ENCODE assay signal across 18 cellular contexts in genomic region chr3:27729325-27729724, GRCh38. TPM values are rescaled to one million over a fixed set of nuclear protein-coding genes. Genes with fewer than 3 reads are reported as not detected.
DNase-seq lines count a peak whose midpoint lies in the region; ATAC-seq and TF ChIP-seq lines count a peak whose summit lies in the region.
"Had no signal": no experiment of that assay in that cellular context is flagged by ENCODE, and none has a peak within 500 bp of the region (broad histone marks: within the 10 kb centered on the region; RNA-seq: fewer than 3 reads in every experiment).

No MANE protein-coding gene starts in this region.

- H3K4me3 ChIP-seq in left ventricle myocardium inferior (peak overlapping the region; percentile 54), right cardiac atrium (ENCODE audit: low read length) (no peak overlapping the region), iPS-20b (ENCODE audit: low read length) (peak overlapping the region; percentile 56; the same call in 1 of the 2 replicates)

- H3K9me3 Mint-ChIP-seq in activated T-helper 2 cell treated with anti-CD3 and anti-CD28 coated beads, Interferon-gamma antibody, Interleukin-2, Interleukin-4, amounts not matched to agents 10 μg/mL and 5 μg/mL and 100 μg/mL, durations not matched to agents 14 hours and 24 hours and 36 hours, result no peaks in the 10 kb centered on the region
- H3K9me3 Mint-ChIP-seq in type B pancreatic cell, result no peaks in the 10 kb centered on the region

- WGBS in right cardiac atrium, result 9% methylated on average over 12 of the region's 12 CpGs

- H3K36me3 Mint-ChIP-seq in activated T-helper 2 cell treated with anti-CD3 and anti-CD28 coated beads, Interferon-gamma antibody, Interleukin-2, Interleukin-4, amounts not matched to agents 10 μg/mL and 5 μg/mL and 100 μg/mL, durations not matched to agents 14 hours and 24 hours and 36 hours (ENCODE audit: low read depth), result peaks cover 7% of the 10 kb centered on the region
- H3K36me3 Mint-ChIP-seq in type B pancreatic cell, result no peaks in the 10 kb centered on the region

- H3K36me3 ChIP-seq in left ventricle myocardium inferior (no peaks in the 10 kb centered on the region), iPS-20b (ENCODE audit: insufficient read depth, low read depth, low read length) (no peaks in the 10 kb centered on the region)
- H3K36me3 ChIP-seq: neutrophil, stomach, vagina had no signal

- H3K9me3 ChIP-seq in left ventricle myocardium inferior (replicated peaks) (no peaks in the 10 kb centered on the region), right cardiac atrium (ENCODE audit: control insufficient read depth, low read length) (no peaks in the 10 kb centered on the region), iPS-20b (ENCODE audit: insufficient read depth, low read depth, low read length) (no peaks in the 10 kb centered on the region; the same call in 1 of the 2 replicates)
- H3K9me3 ChIP-seq: neutrophil, stomach, vagina had no signal

- H3K27ac Mint-ChIP-seq in activated T-helper 2 cell treated with anti-CD3 and anti-CD28 coated beads, Interferon-gamma antibody, Interleukin-2, Interleukin-4, amounts not matched to agents 10 μg/mL and 5 μg/mL and 100 μg/mL, durations not matched to agents 14 hours and 24 hours and 36 hours, result no peak overlapping the region
- H3K27ac Mint-ChIP-seq in type B pancreatic cell, result no peak overlapping the region

- H3K4me3 Mint-ChIP-seq in activated T-helper 2 cell treated with anti-CD3 and anti-CD28 coated beads, Interferon-gamma antibody, Interleukin-2, Interleukin-4, amounts not matched to agents 10 μg/mL and 5 μg/mL and 100 μg/mL, durations not matched to agents 14 hours and 24 hours and 36 hours (ENCODE audit: low read depth), result peak overlapping the region; percentile 36
- peak overlapping the region; percentile 30 for H3K4me3 Mint-ChIP-seq in type B pancreatic cell

- TF ChIP-seq CTCF in left ventricle myocardium inferior (IDR thresholded peaks at IDR 0.05; ENCODE audit: borderline replicate concordance) (no peak), type B pancreatic cell (conservative IDR thresholded peaks at IDR 0.05) (no peak)

- H3K27ac ChIP-seq in left ventricle myocardium inferior (replicated peaks) (no peak overlapping the region), right cardiac atrium (ENCODE audit: low read length) (no peak overlapping the region), iPS-20b (ENCODE audit: low read length) (no peak overlapping the region)
- H3K27ac ChIP-seq: neutrophil, stomach, vagina had no signal

- DNase-seq in left ventricle myocardium inferior, result no peak
- DNase-seq in right cardiac atrium, result no peak
- no peak for DNase-seq in activated T-helper 2 cell treated with anti-CD3 and anti-CD28 coated beads, Interferon-gamma antibody, Interleukin-2, Interleukin-4, amounts not matched to agents 10 μg/mL and 5 μg/mL and 100 μg/mL, durations not matched to agents 14 hours and 24 hours and 36 hours (ENCODE audit: low spot score)
- no peak for DNase-seq in type B pancreatic cell (ENCODE audit: extremely low spot score, unreplicated experiment)
- DNase-seq in HPDE6-E6E7 (ENCODE audit: extremely low spot score), result no peak
- no peak for DNase-seq in middle frontal gyrus (ENCODE audit: extremely low spot score, low spot score)
- DNase-seq: effector memory CD4-positive, alpha-beta T cell; GOT3; NCI-H1048; RPMI8226; small intestine; stomach had no signal

- peaks cover 37% of the 10 kb centered on the region for H3K4me1 Mint-ChIP-seq in activated T-helper 2 cell treated with anti-CD3 and anti-CD28 coated beads, Interferon-gamma antibody, Interleukin-2, Interleukin-4, amounts not matched to agents 10 μg/mL and 5 μg/mL and 100 μg/mL, durations not matched to agents 14 hours and 24 hours and 36 hours (ENCODE audit: low read depth)
- peaks cover 4% of the 10 kb centered on the region for H3K4me1 Mint-ChIP-seq in type B pancreatic cell (ENCODE audit: unreplicated experiment)

- H3K27me3 ChIP-seq in left ventricle myocardium inferior (ENCODE audit: low read depth) (peaks cover 89% of the 10 kb centered on the region), right cardiac atrium (ENCODE audit: control insufficient read depth, insufficient read depth) (no peaks in the 10 kb centered on the region), iPS-20b (ENCODE audit: insufficient read depth, low read length) (peaks cover 100% of the 10 kb centered on the region)

- ATAC-seq in right cardiac atrium, result no peak
- ATAC-seq in SK-N-SH treated with all-trans-retinoic acid at 6 μM for 48 hours, result no peak; the same call in 2 of the 3 replicates

- H3K9ac ChIP-seq in iPS-20b (ENCODE audit: low read depth, low read length), result no peak overlapping the region

- peaks cover 32% of the 10 kb centered on the region for H3K4me1 ChIP-seq in left ventricle myocardium inferior
- H3K4me1 ChIP-seq in right cardiac atrium (ENCODE audit: control insufficient read depth, insufficient read depth, low read length), result no peaks in the 10 kb centered on the region
- H3K4me1 ChIP-seq in iPS-20b (ENCODE audit: insufficient read depth, low read length), result peaks cover 32% of the 10 kb centered on the region

- intact Hi-C loops in left ventricle myocardium inferior (cut with micrococcal nuclease), result no loop called here
- intact Hi-C loops in right cardiac atrium (cut with DNase I), result no loop called here
- intact Hi-C loops in activated T-helper 2 cell treated with anti-CD3 and anti-CD28 coated beads, Interferon-gamma antibody, Interleukin-2, Interleukin-4, amounts not matched to agents 10 μg/mL and 5 μg/mL and 100 μg/mL, durations not matched to agents 14 hours and 24 hours and 36 hours (cut with micrococcal nuclease), result loop anchor here (1.0 to 10.0 kb wide), 2 partner anchors 15 to 235 kb away; no protein-coding TSS in a partner anchor

- peaks cover 82% of the 10 kb centered on the region for H3K27me3 Mint-ChIP-seq in activated T-helper 2 cell treated with anti-CD3 and anti-CD28 coated beads, Interferon-gamma antibody, Interleukin-2, Interleukin-4, amounts not matched to agents 10 μg/mL and 5 μg/mL and 100 μg/mL, durations not matched to agents 14 hours and 24 hours and 36 hours (ENCODE audit: low read depth)
- peaks cover 98% of the 10 kb centered on the region for H3K27me3 Mint-ChIP-seq in type B pancreatic cell

TF ChIP-seq in SK-N-SH treated with all-trans-retinoic acid at 6 μM for 48 hours, 23 proteins besides CTCF, POLR2A, EP300 and RAD21:
- TF ChIP-seq OSR1 (CRISPR knock-in tag; IDR thresholded peaks at IDR 0.05) (no peak), PATZ1 (CRISPR knock-in tag; IDR thresholded peaks at IDR 0.05; ENCODE audit: borderline replicate concordance) (no peak), BACH2 (CRISPR knock-in tag; IDR thresholded peaks at IDR 0.05; ENCODE audit: borderline replicate concordance) (no peak), ARNTL (CRISPR knock-in tag; IDR thresholded peaks at IDR 0.05; ENCODE audit: borderline replicate concordance, low read depth) (no peak), TOX (CRISPR knock-in tag; IDR thresholded peaks at IDR 0.05; ENCODE audit: borderline replicate concordance) (no peak), CSRNP3 (CRISPR knock-in tag; IDR thresholded peaks at IDR 0.05) (no peak)

RNA-seq across cellular contexts. Expression of gene EOMES, which starts 7.2 kb away (rescaled TPM):
- 0.14 TPM for total RNA-seq in left ventricle myocardium inferior
- under 1 TPM in 3 of 4 donors, not detected in 1; 0.17 to 0.29 (median 0.17) TPM for total RNA-seq in right cardiac atrium
- polyA plus RNA-seq in right cardiac atrium, result 0.09 TPM
- total RNA-seq in activated T-helper 2 cell treated with anti-CD3 and anti-CD28 coated beads, Interferon-gamma antibody, Interleukin-2, Interleukin-4, amounts not matched to agents 10 μg/mL and 5 μg/mL and 100 μg/mL, durations not matched to agents 14 hours and 24 hours and 36 hours, result 5.2 and 5.6 TPM in 2 replicates
- not detected in 2 replicates for total RNA-seq in type B pancreatic cell (ENCODE audit: low replicate concordance)
- total RNA-seq: lung microvascular endothelial cell had no signal
- polyA plus RNA-seq: BJ had no signal
